Comparison of ENCODE assay signal across 8 cellular contexts in the genomic region with DNA sequence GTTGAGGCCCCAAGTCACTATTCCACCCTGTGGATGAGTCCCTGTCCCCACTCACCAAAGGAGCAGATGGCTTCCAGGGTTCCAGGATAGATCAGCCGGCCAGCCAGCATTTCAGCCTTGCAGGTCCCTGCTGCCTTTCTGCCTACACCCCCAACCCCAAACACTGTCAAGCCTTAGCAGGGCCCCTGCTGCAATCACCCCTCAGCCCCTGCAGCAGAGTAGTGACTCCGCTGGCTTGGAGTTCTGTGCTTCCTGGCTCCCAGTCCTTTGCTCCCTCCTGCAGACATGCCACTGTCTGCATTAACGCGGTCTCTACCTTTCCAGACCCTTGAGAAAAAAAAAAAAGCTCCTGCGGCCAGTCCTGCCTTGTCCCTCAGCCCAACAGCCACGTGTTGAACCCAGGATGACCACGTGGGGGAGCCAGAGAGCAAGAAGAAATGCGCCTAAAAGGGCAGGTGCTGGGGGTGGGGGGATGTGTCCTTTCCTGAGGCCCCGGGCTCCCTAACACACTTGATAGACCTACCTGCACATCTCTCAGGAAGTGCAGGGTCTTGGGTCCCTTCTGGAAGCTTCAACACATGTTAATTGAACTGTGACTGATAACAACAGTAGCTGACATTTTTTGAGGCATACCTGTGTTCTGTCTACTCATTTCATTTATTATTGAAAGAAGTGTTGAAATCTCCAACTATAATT. TPM values are rescaled to one million over a fixed set of nuclear protein-coding genes. Genes with fewer than 3 reads are reported as not detected.
DNase-seq lines count a peak whose midpoint lies in the region; ATAC-seq, FAIRE-seq and TF ChIP-seq lines count a peak whose summit lies in the region.

No MANE protein-coding gene starts in this region.

- WGBS in gastroesophageal sphincter (ENCODE audit: low coverage in 1 of 2), 2 donors, result 0 to 14% methylated on average over 2 of the region's 9 CpGs

- H3K27me3 ChIP-seq in RWPE2 (ENCODE audit: insufficient read depth, poor library complexity, severe bottlenecking), result no peaks in the 10 kb centered on the region
- no peaks in the 10 kb centered on the region for H3K27me3 ChIP-seq in gastroesophageal sphincter
- H3K27me3 ChIP-seq in parathyroid adenoma (ENCODE audit: control insufficient read depth, insufficient read depth, low read length), result no peaks in the 10 kb centered on the region

- TF ChIP-seq POLR2A in gastroesophageal sphincter (IDR thresholded peaks at IDR 0.05), result no peak

- no peaks in the 10 kb centered on the region for H3K36me3 ChIP-seq in KOPT-K1 (ENCODE audit: insufficient read depth, low read length)
- H3K36me3 ChIP-seq in RWPE2 (ENCODE audit: low read depth), result no peaks in the 10 kb centered on the region
- no peaks in the 10 kb centered on the region for H3K36me3 ChIP-seq in gastroesophageal sphincter
- H3K36me3 ChIP-seq in parathyroid adenoma (ENCODE audit: control insufficient read depth, insufficient read depth, low read length), result no peaks in the 10 kb centered on the region

- H3K9me3 ChIP-seq in KOPT-K1 (ENCODE audit: insufficient read depth, low read length, poor library complexity, severe bottlenecking), result no peaks in the 10 kb centered on the region
- no peaks in the 10 kb centered on the region for H3K9me3 ChIP-seq in RWPE2 (ENCODE audit: severe bottlenecking)
- H3K9me3 ChIP-seq in gastroesophageal sphincter, result no peaks in the 10 kb centered on the region
- no peaks in the 10 kb centered on the region for H3K9me3 ChIP-seq in parathyroid adenoma (ENCODE audit: control insufficient read depth, low read length)

- ATAC-seq in RWPE2 (ENCODE audit: low read depth) (peak; percentile 68; the same call in 1 of the 3 replicates), gastroesophageal sphincter (no peak), HG03095 (IDR thresholded peaks at IDR 0.05; ENCODE audit: unreplicated experiment) (no peak)

- H3K4me3 ChIP-seq in RWPE2 (ENCODE audit: severe bottlenecking), result no peak overlapping the region
- H3K4me3 ChIP-seq in gastroesophageal sphincter, result no peak overlapping the region
- H3K4me3 ChIP-seq in parathyroid adenoma (ENCODE audit: low read depth, low read length), result no peak overlapping the region

- H2AFZ ChIP-seq in parathyroid adenoma, result no peak overlapping the region

- H3K27ac ChIP-seq in KOPT-K1 (ENCODE audit: low read depth, low read length, poor library complexity, severe bottlenecking) (peak overlapping the region; percentile 12), RWPE2 (ENCODE audit: poor library complexity, severe bottlenecking) (no peak overlapping the region), gastroesophageal sphincter (no peak overlapping the region), parathyroid adenoma (no peak overlapping the region)

- no peaks in the 10 kb centered on the region for H3K79me2 ChIP-seq in parathyroid adenoma

- H3K4me1 ChIP-seq in RWPE2 (ENCODE audit: insufficient read depth, poor library complexity, severe bottlenecking) (no peaks in the 10 kb centered on the region), gastroesophageal sphincter (peaks cover 0 to 16% (median 5%) of the 10 kb centered on the region in 3 donors), parathyroid adenoma (no peaks in the 10 kb centered on the region)

- FAIRE-seq in urothelium cell line (lab: Jason Lieb, UNC), result no peak

- DNase-seq in GM10266 (ENCODE audit: extremely low spot score), result peak; percentile 81
- no peak for DNase-seq in RWPE2 (ENCODE audit: low spot score)
- DNase-seq in activated effector memory CD4-positive, alpha-beta T cell treated with Interleukin-2 at 50 U/mL for 16 hours, result peak; percentile 70
- DNase-seq in urothelium cell line (ENCODE audit: low spot score), result peak; percentile 84

- H3K9ac ChIP-seq in parathyroid adenoma, result no peak overlapping the region

- TF ChIP-seq EP300 in gastroesophageal sphincter (IDR thresholded peaks at IDR 0.05), result no peak

- H3K4me2 ChIP-seq in parathyroid adenoma (ENCODE audit: low read length), result no peak overlapping the region

- peak; percentile 94 for TF ChIP-seq CTCF in GM10266 (IDR thresholded peaks at IDR 0.05; ENCODE audit: control insufficient read depth, insufficient read depth, low read depth, missing control alignments)
- peak; percentile 92 for TF ChIP-seq CTCF in RWPE2 (IDR thresholded peaks at IDR 0.05; ENCODE audit: poor library complexity, severe bottlenecking)
- TF ChIP-seq CTCF in gastroesophageal sphincter (IDR thresholded peaks at IDR 0.05), result peak; percentile 68 to 88 (median 80)
- TF ChIP-seq CTCF in parathyroid adenoma (IDR thresholded peaks at IDR 0.05), result peak; percentile 77

RNA-seq across cellular contexts. Expression of gene RASSF5, which starts 37.4 kb away (rescaled TPM):
- total RNA-seq in gastroesophageal sphincter, result 10 to 100 TPM in 2 of 4 donors, 1 to 10 TPM in 2; 6.2 to 23.3 (median 8.5) TPM
